Comparison of ENCODE assay signal across 17 cellular contexts in genomic region chr14:90830931-90831701, GRCh38. TPM values are rescaled to one million over a fixed set of nuclear protein-coding genes. Genes with fewer than 3 reads are reported as not detected.
DNase-seq lines count a peak whose midpoint lies in the region; FAIRE-seq and TF ChIP-seq lines count a peak whose summit lies in the region.
"Had no signal": no experiment of that assay in that cellular context is flagged by ENCODE, and none has a peak within 500 bp of the region (broad histone marks: within the 10 kb centered on the region; RNA-seq: fewer than 3 reads in every experiment).

No MANE protein-coding gene starts in this region.

- peaks cover 6 to 8% of the 10 kb centered on the region in 2 donors for H3K4me1 ChIP-seq in kidney (ENCODE audit: control insufficient read depth in 1 of 2, insufficient read depth in 1 of 2, low read depth in 1 of 2, low read length in 2 of 2)
- H3K4me1 ChIP-seq in A673 (ENCODE audit: insufficient read depth, low read length, poor library complexity, severe bottlenecking) = no peaks in the 10 kb centered on the region
- H3K4me1 ChIP-seq in hepatocyte (ENCODE audit: insufficient read depth) = no peaks in the 10 kb centered on the region

- no peak overlapping the region for H3K4me2 ChIP-seq in hepatocyte

- 87% methylated on average over 26 of the region's 26 CpGs for WGBS in hepatocyte (ENCODE audit: low lambda C conversion rate, missing lambda C conversion rate)

- no peaks in the 10 kb centered on the region for H3K36me3 ChIP-seq in kidney (ENCODE audit: control insufficient read depth in 1 of 2, insufficient read depth in 2 of 2, low read length in 2 of 2)
- no peaks in the 10 kb centered on the region for H3K36me3 ChIP-seq in A673 (ENCODE audit: insufficient read depth, low read length, poor library complexity, severe bottlenecking)
- no peaks in the 10 kb centered on the region for H3K36me3 ChIP-seq in hepatocyte (replicated peaks; ENCODE audit: insufficient read depth, low read depth)
- H3K36me3 ChIP-seq: BLaER1 had no signal

- no peak overlapping the region for H2AFZ ChIP-seq in hepatocyte

- H3K9me3 ChIP-seq in kidney (ENCODE audit: control insufficient read depth in 1 of 2, low read length in 2 of 2) (no peaks in the 10 kb centered on the region), A673 (ENCODE audit: low read depth, low read length, poor library complexity, severe bottlenecking) (no peaks in the 10 kb centered on the region), hepatocyte (ENCODE audit: low read depth) (no peaks in the 10 kb centered on the region)
- H3K9me3 ChIP-seq: Caco-2 had no signal

- TF ChIP-seq CTCF in kidney (IDR thresholded peaks at IDR 0.05; ENCODE audit: borderline replicate concordance, extremely low read depth, insufficient read depth) = no peak
- no peak for TF ChIP-seq CTCF in A673 (conservative IDR thresholded peaks at IDR 0.05; ENCODE audit: low read depth, low read length)
- no peak for TF ChIP-seq CTCF in hepatocyte (IDR thresholded peaks at IDR 0.05; ENCODE audit: poor library complexity)

- H3K9ac ChIP-seq in kidney (ENCODE audit: low read length in 2 of 2) = no peak overlapping the region
- H3K9ac ChIP-seq: BLaER1 had no signal

- no peak overlapping the region for H3K4me3 ChIP-seq in kidney (ENCODE audit: low read length in 2 of 2)
- no peak overlapping the region for H3K4me3 ChIP-seq in A673 (ENCODE audit: low read depth, low read length, poor library complexity, severe bottlenecking)
- no peak overlapping the region for H3K4me3 ChIP-seq in hepatocyte
- H3K4me3 ChIP-seq: BLaER1 had no signal

- H3K9me2 ChIP-seq in hepatocyte (replicated peaks; ENCODE audit: insufficient read depth) = no peaks in the 10 kb centered on the region

- no peak for FAIRE-seq in kidney (lab: Jason Lieb, UNC)
- FAIRE-seq: GM12892 had no signal

- H3K27ac ChIP-seq in kidney (ENCODE audit: low read depth in 2 of 2, low read length in 2 of 2) = no peak overlapping the region
- H3K27ac ChIP-seq in A673 (ENCODE audit: low read depth, low read length, poor library complexity, severe bottlenecking) = no peak overlapping the region
- H3K27ac ChIP-seq in hepatocyte = no peak overlapping the region
- H3K27ac ChIP-seq: 22Rv1, BLaER1 had no signal

- POLR2A ChIA-PET in A673 (lab: Charles Lee; ENCODE audit: low non-redundant PET) = no interaction called here

- intact Hi-C loops in kidney (cut with DNase I) (no loop called here), posterior vena cava (cut with DNase I) (no loop called here), A673 (cut with micrococcal nuclease; ENCODE audit: unreplicated experiment) (no loop called here)

- no peaks in the 10 kb centered on the region for H4K20me1 ChIP-seq in hepatocyte (ENCODE audit: insufficient read depth, poor library complexity, severe bottlenecking)
- H4K20me1 ChIP-seq: BLaER1 had no signal

- no peaks in the 10 kb centered on the region for H3K79me2 ChIP-seq in hepatocyte

- CTCF ChIA-PET in A673 (lab: Charles Lee) = no interaction called here

- peak; percentile 61 for DNase-seq in activated effector memory CD4-positive, alpha-beta T cell treated with anti-CD3 and anti-CD28 coated beads, Interleukin-2, amount 50 U/mL, for 16 hours
- DNase-seq in activated effector memory CD4-positive, alpha-beta T cell treated with Interleukin-2 at 50 U/mL for 16 hours = no peak
- DNase-seq in kidney (peak; percentile 66), posterior vena cava (ENCODE audit: low spot score) (peak; percentile 73), inferior parietal cortex (ENCODE audit: extremely low spot score) (no peak), A673 (ENCODE audit: low spot score) (no peak), hepatocyte (ENCODE audit: low spot score) (no peak), HT-29 (ENCODE audit: low spot score) (no peak)
- DNase-seq: AML-193, Caco-2, DND-41, GDM1, GOT3, H9 had no signal

- BruUV-seq in A673 (replicated peaks; lab: Mats Ljungman, UMichigan) = no TSS peak

- no peaks in the 10 kb centered on the region for H3K27me3 ChIP-seq in A673 (replicated peaks; ENCODE audit: insufficient read depth, low read depth, low read length, poor library complexity)
- H3K27me3 ChIP-seq in hepatocyte = no peaks in the 10 kb centered on the region
- H3K27me3 ChIP-seq: BLaER1 had no signal

RNA-seq across cellular contexts. Expression of gene TTC7B, which starts 14.9 kb away (rescaled TPM):
- 48.3 TPM for total RNA-seq in kidney
- 23.4 TPM for polyA plus RNA-seq in kidney (ENCODE audit: insufficient read depth, low read depth, low replicate concordance)
- 10 to 100 TPM; 60.5 to 75.7 TPM for total RNA-seq in posterior vena cava
- total RNA-seq in A673 (2021) = 39.2 and 47.2 TPM in 2 replicates
- total RNA-seq in hepatocyte = 10.7 and 16.1 TPM in 2 replicates
- 16.2 and 25.5 TPM in 2 replicates for polyA plus RNA-seq in hepatocyte
- total RNA-seq in HT-29 (2014; rRNA removed; shearing (Covaris generic)) = 3.8 and 7.4 TPM in 2 replicates

Comparison
In these comparisons a context has a peak if more than half of its experiments do, and no peak if none do; other contexts are left out.
1. DNase-seq: peak in activated effector memory CD4-positive, alpha-beta T cell treated with anti-CD3 and anti-CD28 coated beads, Interleukin-2, amount 50 U/mL, for 16 hours (single experiment), kidney (single experiment) and posterior vena cava (single experiment); none in activated effector memory CD4-positive, alpha-beta T cell treated with Interleukin-2 at 50 U/mL for 16 hours (single experiment), inferior parietal cortex (single experiment), A673 (single experiment), hepatocyte (single experiment) and HT-29 (single experiment).